9 cellular contexts compared by ENCODE assay signal in the genomic region with DNA sequence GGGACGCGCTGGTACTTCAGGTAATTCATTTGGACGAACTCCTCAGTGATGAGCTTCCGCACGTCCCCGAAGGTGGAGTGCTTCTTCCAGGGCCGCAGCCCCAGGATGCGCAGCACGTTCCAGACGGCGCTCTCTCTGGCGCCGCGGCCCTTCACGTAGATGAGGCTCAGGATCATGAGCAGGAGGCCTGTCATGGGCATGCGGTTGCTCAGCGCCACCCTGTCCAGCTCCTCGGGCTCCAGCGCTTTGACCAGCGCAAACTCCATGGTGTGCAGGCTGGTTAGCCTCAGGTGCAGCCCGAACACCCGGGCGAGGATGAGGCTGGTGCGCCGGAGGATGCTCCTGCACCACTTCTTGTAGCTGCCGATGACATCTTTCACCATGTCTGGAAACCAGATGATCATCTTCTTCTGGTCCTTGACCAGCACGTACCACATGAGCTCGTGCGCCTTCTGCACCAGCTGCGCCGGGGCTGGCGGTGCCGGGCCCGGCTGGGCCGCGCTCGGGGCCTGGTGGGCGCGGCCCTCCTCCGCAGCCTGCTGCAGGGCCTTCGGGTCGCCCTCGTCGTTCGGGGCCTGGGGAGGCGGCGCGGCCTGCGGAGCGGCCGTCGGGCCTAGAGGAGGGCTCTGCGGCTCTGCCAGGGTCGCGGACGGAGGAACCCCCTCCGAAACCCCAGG. TPM values are rescaled to one million over a fixed set of nuclear protein-coding genes. Genes with fewer than 3 reads are reported as not detected.
DNase-seq lines count a peak whose midpoint lies in the region; ATAC-seq and TF ChIP-seq lines count a peak whose summit lies in the region.
"Had no signal": no experiment of that assay in that cellular context is flagged by ENCODE, and none has a peak within 500 bp of the region (broad histone marks: within the 10 kb centered on the region; RNA-seq: fewer than 3 reads in every experiment).

No MANE protein-coding gene starts in this region.

- no peaks in the 10 kb centered on the region for H3K36me3 Mint-ChIP-seq in activated naive CD4-positive, alpha-beta T cell treated with anti-CD3 and anti-CD28 coated beads for 36 hours (ENCODE audit: low read depth)
- peaks cover 5% of the 10 kb centered on the region for H3K36me3 Mint-ChIP-seq in nephron (ENCODE audit: low read depth)

- no peaks in the 10 kb centered on the region for H3K36me3 ChIP-seq in urinary bladder (ENCODE audit: insufficient read depth)

- H3K4me1 Mint-ChIP-seq in activated naive CD4-positive, alpha-beta T cell treated with anti-CD3 and anti-CD28 coated beads for 36 hours (ENCODE audit: low read depth), result peaks cover 2% of the 10 kb centered on the region
- H3K4me1 Mint-ChIP-seq in nephron, result peaks cover 28% of the 10 kb centered on the region

- no peaks in the 10 kb centered on the region for H3K9me3 Mint-ChIP-seq in activated naive CD4-positive, alpha-beta T cell treated with anti-CD3 and anti-CD28 coated beads for 36 hours
- H3K9me3 Mint-ChIP-seq in nephron, result peaks cover 29% of the 10 kb centered on the region

- H3K4me3 ChIP-seq in fibroblast of pulmonary artery (replicated peaks; ENCODE audit: low read depth, low read length) (peak overlapping the region; percentile 59), urinary bladder (ENCODE audit: low read depth, low read length) (peak overlapping the region; percentile 43)

- ATAC-seq in HG03095 (IDR thresholded peaks at IDR 0.05; ENCODE audit: unreplicated experiment) (no peak), GM18517 (IDR thresholded peaks at IDR 0.05; ENCODE audit: unreplicated experiment) (no peak)

- H3K27me3 Mint-ChIP-seq in activated naive CD4-positive, alpha-beta T cell treated with anti-CD3 and anti-CD28 coated beads for 36 hours (ENCODE audit: low read depth), result peaks cover 9% of the 10 kb centered on the region
- no peaks in the 10 kb centered on the region for H3K27me3 Mint-ChIP-seq in nephron (ENCODE audit: low read depth)

- DNase-seq in activated naive CD4-positive, alpha-beta T cell treated with anti-CD3 and anti-CD28 coated beads for 36 hours, result no peak
- no peak for DNase-seq in activated naive CD4-positive, alpha-beta T cell treated with anti-CD3 and anti-CD28 coated beads, Interleukin-2, amount 50 U/mL, for 16 hours
- peak; percentile 12 for DNase-seq in fibroblast of pulmonary artery (ENCODE audit: low read depth)
- DNase-seq in NCI-H1930 (lab: John Stamatoyannopoulos, UW), result no peak
- DNase-seq: activated T-cell treated with anti-CD3 and anti-CD28 coated beads, Interleukin-2, amount 50 U/mL, for 1 hour had no signal

- CTCF ChIA-PET in activated naive CD4-positive, alpha-beta T cell treated with anti-CD3 and anti-CD28 coated beads for 36 hours (lab: Charles Lee), result interaction anchor here (0.6 kb wide), 1 partner anchor 282 kb away, joined by 3 read pairs; no protein-coding TSS in a partner anchor

- no peak overlapping the region for H3K27ac ChIP-seq in urinary bladder (ENCODE audit: low read depth)

- peak overlapping the region; percentile 50 for H3K4me3 Mint-ChIP-seq in activated naive CD4-positive, alpha-beta T cell treated with anti-CD3 and anti-CD28 coated beads for 36 hours
- peak overlapping the region; percentile 80 to 87 (median 83) for H3K4me3 Mint-ChIP-seq in nephron

- H3K27ac Mint-ChIP-seq in activated naive CD4-positive, alpha-beta T cell treated with anti-CD3 and anti-CD28 coated beads for 36 hours, result no peak overlapping the region
- H3K27ac Mint-ChIP-seq in nephron, result peak overlapping the region in 1 of 3 experiments; percentile 52

- H3K4me1 ChIP-seq in urinary bladder (ENCODE audit: insufficient read depth), result peaks cover 4% of the 10 kb centered on the region

- TF ChIP-seq CTCF in fibroblast of pulmonary artery (IDR thresholded peaks at IDR 0.05; ENCODE audit: low read length, missing control alignments) (no peak), nephron (IDR thresholded peaks at IDR 0.05; ENCODE audit: unreplicated experiment in 3 of 3) (no peak)

- WGBS in urinary bladder, result 32% methylated on average over 57 of the region's 57 CpGs

- intact Hi-C loops in activated naive CD4-positive, alpha-beta T cell treated with anti-CD3 and anti-CD28 coated beads for 36 hours (cut with micrococcal nuclease), result no loop called here

RNA-seq across cellular contexts. Expression of a gene that starts 0.5 kb away (rescaled TPM):
- 1 to 10 TPM; 1.6 to 2.3 TPM for total RNA-seq in activated naive CD4-positive, alpha-beta T cell treated with anti-CD3 and anti-CD28 coated beads for 36 hours
- total RNA-seq in urinary bladder, result 72.3 TPM
- polyA plus RNA-seq in urinary bladder, result 107 TPM

RNA-seq across cellular contexts. Expression of a gene that starts 38.9 kb away (rescaled TPM):
- not detected for total RNA-seq in activated naive CD4-positive, alpha-beta T cell treated with anti-CD3 and anti-CD28 coated beads for 36 hours
- 5.0 TPM for total RNA-seq in urinary bladder
- polyA plus RNA-seq in urinary bladder, result 0.89 TPM

Comparison
In these comparisons a context has a peak if more than half of its experiments do, and no peak if none do; other contexts are left out.
1. RNA of a gene that starts 0.5 kb away (total RNA-seq): 72.3 TPM in urinary bladder (single experiment); 1.6 to 2.3 TPM in activated naive CD4-positive, alpha-beta T cell treated with anti-CD3 and anti-CD28 coated beads for 36 hours; every median in the first group is over 10 times any median in the second.